ENCODE assay signal across 2 cellular contexts in the genomic region with DNA sequence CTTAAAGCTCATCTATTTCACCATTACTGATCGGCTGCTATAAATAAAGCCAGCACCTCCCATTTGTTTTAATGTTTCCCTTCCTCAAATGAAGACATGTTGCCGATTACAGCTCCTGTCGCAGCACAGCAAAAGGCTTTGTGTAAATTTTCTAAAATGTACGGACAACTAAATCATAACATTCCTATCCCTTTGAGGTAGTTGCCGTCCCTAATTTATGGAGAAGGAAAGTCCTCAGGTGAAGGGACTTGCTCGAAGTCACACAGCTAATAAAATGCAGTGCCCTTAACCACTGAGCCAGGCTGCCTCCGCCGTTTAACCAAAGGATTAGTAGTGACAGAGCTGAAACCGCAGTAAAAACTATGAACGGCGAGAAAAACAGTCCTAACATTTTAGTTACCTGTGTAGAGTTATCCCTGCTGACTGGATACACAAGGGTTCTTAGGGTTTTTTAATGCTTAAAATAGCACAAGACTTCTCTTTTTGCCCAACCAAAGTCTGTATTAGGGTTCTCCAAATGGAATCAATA.
TF ChIP-seq lines count a peak whose summit lies in the region.

No MANE protein-coding gene starts in this region.

TF ChIP-seq in A549, 52 proteins besides CTCF, POLR2A, EP300 and RAD21:
- no peak for TF ChIP-seq PHF8 (IDR thresholded peaks at IDR 0.05; ENCODE audit: borderline replicate concordance, low read depth)
- TF ChIP-seq, protein P1, sequence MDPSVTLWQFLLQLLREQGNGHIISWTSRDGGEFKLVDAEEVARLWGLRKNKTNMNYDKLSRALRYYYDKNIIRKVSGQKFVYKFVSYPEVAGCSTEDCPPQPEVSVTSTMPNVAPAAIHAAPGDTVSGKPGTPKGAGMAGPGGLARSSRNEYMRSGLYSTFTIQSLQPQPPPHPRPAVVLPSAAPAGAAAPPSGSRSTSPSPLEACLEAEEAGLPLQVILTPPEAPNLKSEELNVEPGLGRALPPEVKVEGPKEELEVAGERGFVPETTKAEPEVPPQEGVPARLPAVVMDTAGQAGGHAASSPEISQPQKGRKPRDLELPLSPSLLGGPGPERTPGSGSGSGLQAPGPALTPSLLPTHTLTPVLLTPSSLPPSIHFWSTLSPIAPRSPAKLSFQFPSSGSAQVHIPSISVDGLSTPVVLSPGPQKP (IDR thresholded peaks at IDR 0.05; ENCODE audit: low read depth, low read length) = no peak
- no peak for TF ChIP-seq RCOR1 (IDR thresholded peaks at IDR 0.05; ENCODE audit: low read depth, low read length)
- no peak for TF ChIP-seq BHLHE40 (IDR thresholded peaks at IDR 0.05; ENCODE audit: low read depth, low read length)
- no peak for TF ChIP-seq JUNB (IDR thresholded peaks at IDR 0.05)
- TF ChIP-seq, protein P2, sequence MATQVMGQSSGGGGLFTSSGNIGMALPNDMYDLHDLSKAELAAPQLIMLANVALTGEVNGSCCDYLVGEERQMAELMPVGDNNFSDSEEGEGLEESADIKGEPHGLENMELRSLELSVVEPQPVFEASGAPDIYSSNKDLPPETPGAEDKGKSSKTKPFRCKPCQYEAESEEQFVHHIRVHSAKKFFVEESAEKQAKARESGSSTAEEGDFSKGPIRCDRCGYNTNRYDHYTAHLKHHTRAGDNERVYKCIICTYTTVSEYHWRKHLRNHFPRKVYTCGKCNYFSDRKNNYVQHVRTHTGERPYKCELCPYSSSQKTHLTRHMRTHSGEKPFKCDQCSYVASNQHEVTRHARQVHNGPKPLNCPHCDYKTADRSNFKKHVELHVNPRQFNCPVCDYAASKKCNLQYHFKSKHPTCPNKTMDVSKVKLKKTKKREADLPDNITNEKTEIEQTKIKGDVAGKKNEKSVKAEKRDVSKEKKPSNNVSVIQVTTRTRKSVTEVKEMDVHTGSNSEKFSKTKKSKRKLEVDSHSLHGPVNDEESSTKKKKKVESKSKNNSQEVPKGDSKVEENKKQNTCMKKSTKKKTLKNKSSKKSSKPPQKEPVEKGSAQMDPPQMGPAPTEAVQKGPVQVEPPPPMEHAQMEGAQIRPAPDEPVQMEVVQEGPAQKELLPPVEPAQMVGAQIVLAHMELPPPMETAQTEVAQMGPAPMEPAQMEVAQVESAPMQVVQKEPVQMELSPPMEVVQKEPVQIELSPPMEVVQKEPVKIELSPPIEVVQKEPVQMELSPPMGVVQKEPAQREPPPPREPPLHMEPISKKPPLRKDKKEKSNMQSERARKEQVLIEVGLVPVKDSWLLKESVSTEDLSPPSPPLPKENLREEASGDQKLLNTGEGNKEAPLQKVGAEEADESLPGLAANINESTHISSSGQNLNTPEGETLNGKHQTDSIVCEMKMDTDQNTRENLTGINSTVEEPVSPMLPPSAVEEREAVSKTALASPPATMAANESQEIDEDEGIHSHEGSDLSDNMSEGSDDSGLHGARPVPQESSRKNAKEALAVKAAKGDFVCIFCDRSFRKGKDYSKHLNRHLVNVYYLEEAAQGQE (IDR thresholded peaks at IDR 0.05) = no peak
- no peak for TF ChIP-seq TFCP2L1 (CRISPR knock-in tag; IDR thresholded peaks at IDR 0.05)
- no peak for TF ChIP-seq NPAS2 (CRISPR knock-in tag; IDR thresholded peaks at IDR 0.05; ENCODE audit: borderline replicate concordance)
- no peak for TF ChIP-seq TP53 (CRISPR knock-in tag; IDR thresholded peaks at IDR 0.05)
- no peak for TF ChIP-seq NFE2L2 (conservative IDR thresholded peaks at IDR 0.05; ENCODE audit: low read length)
- TF ChIP-seq JUN (IDR thresholded peaks at IDR 0.05) = no peak
- no peak for TF ChIP-seq E2F6 (IDR thresholded peaks at IDR 0.05; ENCODE audit: borderline replicate concordance, low read depth)
- TF ChIP-seq RARB (CRISPR knock-in tag; IDR thresholded peaks at IDR 0.05) = no peak
- no peak for TF ChIP-seq CHD2 (IDR thresholded peaks at IDR 0.05; ENCODE audit: low read length, partially characterized antibody)
- no peak for TF ChIP-seq ZNF302 (CRISPR knock-in tag; IDR thresholded peaks at IDR 0.05)
- no peak for TF ChIP-seq MAZ (IDR thresholded peaks at IDR 0.05; ENCODE audit: borderline replicate concordance, low read depth, low read length)
- TF ChIP-seq HOXB13 (CRISPR knock-in tag; IDR thresholded peaks at IDR 0.05; ENCODE audit: low read depth) = no peak
- TF ChIP-seq SMC3 (IDR thresholded peaks at IDR 0.05) = no peak
- no peak for TF ChIP-seq HEYL (CRISPR knock-in tag; IDR thresholded peaks at IDR 0.05)
- TF ChIP-seq KDM1A (IDR thresholded peaks at IDR 0.05; ENCODE audit: low read depth) = no peak

TF ChIP-seq in HCT116, 20 proteins besides CTCF, POLR2A, EP300 and RAD21:
- TF ChIP-seq, protein P2 (IDR thresholded peaks at IDR 0.05; ENCODE audit: low read depth) = no peak
- TF ChIP-seq JUND (IDR thresholded peaks at IDR 0.05) = peak; percentile 29; the same call in 1 of the 2 replicates
